Comparison of ENCODE assay signal across 10 cellular contexts in the genomic region with DNA sequence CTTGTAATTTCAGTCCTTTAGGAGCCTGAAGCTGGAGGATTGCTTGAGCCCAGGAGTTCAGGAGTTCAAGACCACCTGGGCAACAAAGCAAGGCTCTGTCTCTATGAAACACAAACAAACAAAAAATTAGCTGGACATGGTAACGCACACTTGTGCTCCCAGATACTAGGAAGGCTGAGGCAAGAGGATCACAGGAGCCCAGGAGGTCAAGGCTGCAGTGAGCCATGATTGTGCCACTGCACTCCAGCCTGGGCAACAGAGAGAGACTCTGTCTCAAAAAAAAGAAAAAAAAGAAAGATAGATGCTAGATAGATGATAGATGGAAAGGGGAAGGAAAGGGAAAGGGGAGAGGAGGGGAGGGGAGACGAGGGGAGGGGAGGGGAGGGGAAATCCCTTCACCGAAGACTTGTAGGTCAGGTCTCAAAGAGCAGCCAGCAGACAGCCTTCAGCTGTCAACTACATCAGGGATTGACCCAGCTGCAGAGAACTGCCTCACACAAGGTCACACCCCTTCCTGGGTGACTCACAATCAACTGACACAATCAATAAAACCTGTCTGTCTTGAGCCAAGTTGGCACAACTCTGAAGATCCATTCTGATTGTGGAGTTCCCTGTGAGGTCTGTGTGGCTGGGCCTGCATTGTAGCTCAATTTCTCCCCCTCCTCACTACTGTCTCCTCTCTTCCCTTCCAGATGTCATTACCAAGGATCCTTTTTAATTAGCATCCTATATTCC.
DNase-seq lines count a peak whose midpoint lies in the region; ATAC-seq and TF ChIP-seq lines count a peak whose summit lies in the region.
"Had no signal": no experiment of that assay in that cellular context is flagged by ENCODE, and none has a peak within 500 bp of the region (broad histone marks: within the 10 kb centered on the region; RNA-seq: fewer than 3 reads in every experiment).

No MANE protein-coding gene starts in this region.

- dilution Hi-C loops in mammary epithelial cell (cut with HindIII; ENCODE audit: low sequenced_read_pairs): no loop called here

- no peak overlapping the region for H3K9ac ChIP-seq in mammary epithelial cell (ENCODE audit: insufficient read depth, low read length)

- H3K4me1 ChIP-seq in mammary epithelial cell (ENCODE audit: insufficient read depth, low read length) (no peaks in the 10 kb centered on the region), mucosa of descending colon (ENCODE audit: low read depth) (peaks cover 5% of the 10 kb centered on the region), psoas muscle (no peaks in the 10 kb centered on the region)
- H3K4me1 ChIP-seq: left lung had no signal

- in situ Hi-C loops in Caki2 (cut with HindIII; ENCODE audit: low pct_unique_long_range_greater_than_20kb, low sequenced_read_pairs): no loop called here
- in situ Hi-C loops in mammary epithelial cell (cut with MboI; ENCODE audit: low sequenced_read_pairs in 2 of 2): no loop called here
- in situ Hi-C loops in KBM-7 (cut with MboI; ENCODE audit: low pct_unique_long_range_greater_than_20kb, low sequenced_read_pairs): no loop called here

- TF ChIP-seq CTCF in mammary epithelial cell (conservative IDR thresholded peaks at IDR 0.05 in 1 of 2, IDR thresholded peaks at IDR 0.05 in 1 of 2; ENCODE audit: extremely low read depth in 1 of 2, insufficient read depth in 1 of 2, low read depth in 1 of 2, low read length in 2 of 2) (no peak), mucosa of descending colon (IDR thresholded peaks at IDR 0.05) (no peak), psoas muscle (IDR thresholded peaks at IDR 0.05) (no peak)

- H3K27ac ChIP-seq in mammary epithelial cell (ENCODE audit: insufficient read depth, low read depth, low read length): no peak overlapping the region
- H3K27ac ChIP-seq in psoas muscle: no peak overlapping the region
- H3K27ac ChIP-seq: left lung had no signal

- H3K4me2 ChIP-seq in mammary epithelial cell (ENCODE audit: insufficient read depth, low read depth, low read length): no peak overlapping the region

- intact Hi-C loops in mammary epithelial cell (cut with micrococcal nuclease) (no loop called here), mucosa of descending colon (cut with DNase I, micrococcal nuclease) (no loop called here), psoas muscle (cut with DNase I) (no loop called here)

- DNase-seq in Caki2 (ENCODE audit: low read depth) (peak; percentile 56), LoVo (ENCODE audit: low spot score) (peak; percentile 56), mammary epithelial cell (peak; percentile 17), mucosa of descending colon (peak in 2 of 3 donors; percentile 31 to 86), KBM-7 (no peak), middle frontal gyrus (ENCODE audit: extremely low spot score, low spot score) (no peak), psoas muscle (no peak), C1 segment of cervical spinal cord (lab: John Stamatoyannopoulos, UW) (no peak)
- DNase-seq: cortex of kidney, left lung had no signal

- H3K27me3 ChIP-seq in mammary epithelial cell (ENCODE audit: insufficient read depth, low read length) (no peaks in the 10 kb centered on the region), psoas muscle (ENCODE audit: insufficient read depth in 3 of 3, low read length in 2 of 3) (no peaks in the 10 kb centered on the region)
- H3K27me3 ChIP-seq: left lung had no signal

- H3K36me3 ChIP-seq in mammary epithelial cell (ENCODE audit: insufficient read depth, low read length) (no peaks in the 10 kb centered on the region), mucosa of descending colon (ENCODE audit: low read depth) (no peaks in the 10 kb centered on the region), psoas muscle (ENCODE audit: insufficient read depth in 1 of 2, low read depth in 1 of 2) (no peaks in the 10 kb centered on the region)
- H3K36me3 ChIP-seq: left lung had no signal

- ATAC-seq in mucosa of descending colon: peak; percentile 100
- no peak for ATAC-seq in psoas muscle
- ATAC-seq: left lung had no signal

- CTCF ChIA-PET in mammary epithelial cell (lab: Charles Lee; ENCODE audit: low non-redundant PET): no interaction called here

- no TSS peak for BruUV-seq in mammary epithelial cell (replicated peaks; lab: Mats Ljungman, UMichigan)

- 33% methylated on average over 1 of the region's 3 CpGs for WGBS in mammary epithelial cell (ENCODE audit: low coverage, missing lambda C conversion rate)
- WGBS in psoas muscle, 3 donors: 28 to 44% (median 31%) methylated on average over 2 to 3 of the region's 3 CpGs

- H3K9me3 ChIP-seq in mammary epithelial cell (replicated peaks; ENCODE audit: insufficient read depth, low read length): peaks cover 2% of the 10 kb centered on the region
- H3K9me3 ChIP-seq in mucosa of descending colon: no peaks in the 10 kb centered on the region
- H3K9me3 ChIP-seq in psoas muscle: no peaks in the 10 kb centered on the region

- no peaks in the 10 kb centered on the region for H3K79me2 ChIP-seq in mammary epithelial cell (ENCODE audit: insufficient read depth, low read length)

- H4K20me1 ChIP-seq in mammary epithelial cell (ENCODE audit: insufficient read depth, low read length): no peaks in the 10 kb centered on the region

- H2AFZ ChIP-seq in mammary epithelial cell (ENCODE audit: low read depth, low read length): no peak overlapping the region

- H3K4me3 ChIP-seq in mammary epithelial cell (replicated peaks in 1 of 3; ENCODE audit: insufficient read depth in 1 of 3, low read depth in 2 of 3, low read length in 3 of 3) (no peak overlapping the region), mucosa of descending colon (no peak overlapping the region), psoas muscle (no peak overlapping the region)
- H3K4me3 ChIP-seq: left lung had no signal

Comparison
In these comparisons a context has a peak if more than half of its experiments do, and no peak if none do; other contexts are left out.
1. DNase-seq: peak in Caki2 (single experiment), LoVo (single experiment), mammary epithelial cell (single experiment) and mucosa of descending colon (2 of 3); none in KBM-7 (single experiment), middle frontal gyrus (single experiment), psoas muscle (0 of 2) and C1 segment of cervical spinal cord (0 of 14).